8 cellular contexts compared by ENCODE assay signal in genomic region chr6:408599-409102, GRCh38. TPM values are rescaled to one million over a fixed set of nuclear protein-coding genes. Genes with fewer than 3 reads are reported as not detected.
DNase-seq lines count a peak whose midpoint lies in the region; ATAC-seq and TF ChIP-seq lines count a peak whose summit lies in the region.

No MANE protein-coding gene starts in this region.

- peak overlapping the region in 1 of 2 donors; percentile 36 for H3K4me3 Mint-ChIP-seq in stimulated activated naive B cell treated with anti-CD40 and anti-IgM and Interleukin-4, amounts not matched to agents 10 μg/mL and 1 μg/mL and 100 μg/mL, for 72 hours

- peak; percentile 21; the same call in 1 of the 2 replicates for TF ChIP-seq CTCF in WI38 (IDR thresholded peaks at IDR 0.05; ENCODE audit: low read depth, low read length)

- peaks cover 3 to 4% of the 10 kb centered on the region in 2 donors for H3K9me3 Mint-ChIP-seq in stimulated activated naive B cell treated with anti-CD40 and anti-IgM and Interleukin-4, amounts not matched to agents 10 μg/mL and 1 μg/mL and 100 μg/mL, for 72 hours

- peaks cover 70 to 91% of the 10 kb centered on the region in 2 donors for H3K36me3 Mint-ChIP-seq in stimulated activated naive B cell treated with anti-CD40 and anti-IgM and Interleukin-4, amounts not matched to agents 10 μg/mL and 1 μg/mL and 100 μg/mL, for 72 hours

- H3K27me3 Mint-ChIP-seq in stimulated activated naive B cell treated with anti-CD40 and anti-IgM and Interleukin-4, amounts not matched to agents 10 μg/mL and 1 μg/mL and 100 μg/mL, for 72 hours, result no peaks in the 10 kb centered on the region

- H3K27ac Mint-ChIP-seq in stimulated activated naive B cell treated with anti-CD40 and anti-IgM and Interleukin-4, amounts not matched to agents 10 μg/mL and 1 μg/mL and 100 μg/mL, for 72 hours, result peak overlapping the region; percentile 81

- peak; percentile 75 for DNase-seq in D341Med (ENCODE audit: low spot score)
- DNase-seq in HT-29 (ENCODE audit: low spot score), result peak; percentile 60
- DNase-seq in left cardiac atrium, result peak; percentile 73
- DNase-seq in stimulated activated naive B cell treated with anti-CD40 and anti-IgM and Interleukin-4, amounts not matched to agents 10 μg/mL and 1 μg/mL and 100 μg/mL, for 72 hours, result no peak
- no peak for DNase-seq in cerebellum (ENCODE audit: low spot score)

- H3K4me1 Mint-ChIP-seq in stimulated activated naive B cell treated with anti-CD40 and anti-IgM and Interleukin-4, amounts not matched to agents 10 μg/mL and 1 μg/mL and 100 μg/mL, for 72 hours, result peaks cover 42 to 64% of the 10 kb centered on the region in 2 donors

- H3K4me3 ChIP-seq in WI38 (ENCODE audit: low read depth, low read length), result no peak overlapping the region

- intact Hi-C loops in left cardiac atrium (cut with DNase I), result loop anchor here in 1 of 2 donors (2.0 kb wide), 1 partner anchor 220 kb away; no protein-coding TSS in a partner anchor

- ATAC-seq in left cardiac atrium, result peak; percentile 83 to 96
- ATAC-seq in stimulated activated naive B cell treated with anti-CD40 and anti-IgM and Interleukin-4, amounts not matched to agents 10 μg/mL and 1 μg/mL and 100 μg/mL, for 72 hours (replicated peaks), result no peak
- no peak for ATAC-seq in GM21717 (IDR thresholded peaks at IDR 0.05; ENCODE audit: unreplicated experiment)
- no peak for ATAC-seq in HG03565 (IDR thresholded peaks at IDR 0.05; ENCODE audit: unreplicated experiment)

RNA-seq across cellular contexts. Expression of gene IRF4, which starts 17.1 kb away (rescaled TPM):
- not detected in 2 replicates for total RNA-seq in HT-29 (2014; rRNA removed; shearing (Covaris generic))
- total RNA-seq in left cardiac atrium, result 1 to 10 TPM in 1 of 2 donors, under 1 TPM in 1; 0.65 to 1.6 TPM
- 0.27 TPM for total RNA-seq in cerebellum

Comparison
In these comparisons a context has a peak if more than half of its experiments do, and no peak if none do; other contexts are left out.
1. DNase-seq: peak in D341Med (single experiment), HT-29 (single experiment) and left cardiac atrium (single experiment); none in stimulated activated naive B cell treated with anti-CD40 and anti-IgM and Interleukin-4, amounts not matched to agents 10 μg/mL and 1 μg/mL and 100 μg/mL, for 72 hours (single experiment) and cerebellum (single experiment).
2. ATAC-seq: peak in left cardiac atrium (2 of 2); none in stimulated activated naive B cell treated with anti-CD40 and anti-IgM and Interleukin-4, amounts not matched to agents 10 μg/mL and 1 μg/mL and 100 μg/mL, for 72 hours (0 of 2), GM21717 (single experiment) and HG03565 (single experiment).